Comparison of ENCODE assay signal across 22 cellular contexts in the genomic region with DNA sequence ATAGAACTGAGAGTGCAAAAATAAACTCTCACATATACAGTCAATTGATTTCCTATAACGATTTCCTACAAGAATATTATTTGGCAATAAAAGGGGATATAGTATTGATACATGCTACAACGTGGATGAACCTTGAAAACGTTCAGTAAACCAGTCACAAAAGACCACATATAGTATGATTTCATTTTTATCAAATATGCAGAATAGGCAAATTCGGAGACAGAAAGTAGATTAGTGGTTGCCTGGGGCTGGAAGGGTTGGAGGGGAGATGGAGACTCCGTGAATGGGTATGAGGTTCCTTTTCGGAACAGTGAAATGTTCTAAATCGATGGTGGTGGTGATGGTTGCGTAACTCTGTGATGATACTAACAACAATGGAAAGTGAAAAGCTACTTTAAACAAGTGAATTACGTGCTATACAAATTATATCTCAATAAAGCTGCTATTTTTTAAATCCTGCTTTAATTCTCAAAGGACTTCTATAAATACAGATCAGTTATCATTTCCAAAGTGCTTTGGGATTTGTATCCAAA. TPM values are rescaled to one million over a fixed set of nuclear protein-coding genes. Genes with fewer than 3 reads are reported as not detected.
"Had no signal": no experiment of that assay in that cellular context is flagged by ENCODE, and none has a peak within 500 bp of the region (broad histone marks: within the 10 kb centered on the region; RNA-seq: fewer than 3 reads in every experiment).

No MANE protein-coding gene starts in this region.

- H3K27ac ChIP-seq: colonic mucosa, foreskin keratinocyte, left ventricle myocardium inferior, lower lobe of right lung, testis had no signal

- H3K9me3 Mint-ChIP-seq: endodermal cell, immature natural killer cell, memory B cell, mesothelial cell of epicardium, natural killer cell had no signal

- FAIRE-seq: endothelial cell of umbilical vein, kidney, small intestine had no signal

- H3K36me3 Mint-ChIP-seq: immature natural killer cell, memory B cell, mesothelial cell of epicardium, natural killer cell had no signal

- H3K9me3 ChIP-seq: colonic mucosa, left ventricle myocardium inferior, lower lobe of right lung, testis, tibial nerve had no signal

- H3K27me3 ChIP-seq: colonic mucosa, foreskin keratinocyte, testis, tibial nerve had no signal

- H3K36me3 ChIP-seq: colonic mucosa had no signal

- ATAC-seq: foreskin keratinocyte, left cardiac atrium, lower lobe of right lung, natural killer cell had no signal

- H3K4me3 Mint-ChIP-seq: endodermal cell, immature natural killer cell, memory B cell, mesothelial cell of epicardium, natural killer cell, neural crest cell had no signal

- H3K27me3 Mint-ChIP-seq: memory B cell had no signal

- DNase-seq: colonic mucosa; dermis blood vessel endothelial cell; effector CD4-positive, alpha-beta T cell; endodermal cell; erythroblast; foreskin keratinocyte; immature natural killer cell; kidney; left cardiac atrium; left ventricle myocardium inferior; lower lobe of right lung; natural killer cell; posterior cingulate gyrus; small intestine; stimulated activated CD4-positive, alpha-beta T cell treated with anti-CD3 and anti-CD28 coated beads, Interleukin-2, amount 100 ng/mL, for 48 hours; stimulated activated naive CD4-positive, alpha-beta T cell treated with Interleukin-2 at 50 U/mL for 16 hours; testis had no signal

- H3K4me1 ChIP-seq: colonic mucosa, foreskin keratinocyte, lower lobe of right lung had no signal

- H3K27ac Mint-ChIP-seq: endodermal cell, immature natural killer cell, memory B cell, mesothelial cell of epicardium, natural killer cell had no signal

- H3K4me3 ChIP-seq: colonic mucosa, lower lobe of right lung, testis had no signal

- H3K4me1 Mint-ChIP-seq: endodermal cell, immature natural killer cell, memory B cell, natural killer cell had no signal

RNA-seq across cellular contexts. Expression of gene APOD, which starts 6.0 kb away (rescaled TPM):
- total RNA-seq: endodermal cell, foreskin keratinocyte, natural killer cell had no signal
- polyA plus RNA-seq: immature natural killer cell had no signal
